ENCODE assay signal across 7 cellular contexts in the genomic region with DNA sequence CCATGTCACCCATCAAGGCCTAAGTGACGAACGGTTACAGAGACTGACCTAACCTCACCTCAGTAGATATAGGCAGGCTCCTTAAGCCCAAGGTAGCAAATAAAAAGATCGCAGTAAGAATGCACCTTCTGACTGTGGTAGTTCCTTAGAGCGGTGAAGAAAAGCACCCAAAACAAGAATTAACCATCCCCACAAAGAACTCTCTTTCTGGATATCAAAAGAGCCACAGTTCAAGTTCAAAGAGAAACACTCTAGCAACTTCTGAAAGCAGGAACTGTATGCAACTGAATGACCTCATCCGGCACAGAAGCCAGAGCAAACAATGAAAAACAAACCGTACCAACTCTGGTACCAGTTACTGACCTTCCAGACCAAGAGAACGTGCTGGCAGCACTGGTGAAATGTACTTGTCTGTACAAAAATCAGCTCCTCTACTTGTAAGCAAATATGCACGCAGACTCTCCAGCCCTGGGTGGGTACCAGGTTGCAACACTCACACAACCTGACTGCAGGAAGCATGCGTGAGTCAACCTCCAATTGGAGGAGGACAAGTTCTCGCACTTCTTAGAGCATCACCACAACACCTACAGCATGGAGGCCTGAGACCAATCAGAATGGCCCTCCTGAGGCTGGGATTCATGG.
A peak's percentile ranks its signal among the peaks of the same experiment; 100 is the strongest.
DNase-seq lines count a peak whose midpoint lies in the region; ATAC-seq lines count a peak whose summit lies in the region.

No MANE protein-coding gene starts in this region.

- peak overlapping the region; percentile 99 for H3K27ac Mint-ChIP-seq in activated naive CD4-positive, alpha-beta T cell treated with anti-CD3 and anti-CD28 coated beads, Interleukin-2, amount 10 ng/mL, durations not matched to agents 7 days and 5 days
- H3K27ac Mint-ChIP-seq in stimulated activated naive B cell treated with anti-CD40 and anti-IgM and Interleukin-4, amounts not matched to agents 10 μg/mL and 1 μg/mL and 100 μg/mL, for 72 hours = peak overlapping the region; percentile 89

- H3K27me3 Mint-ChIP-seq in activated naive CD4-positive, alpha-beta T cell treated with anti-CD3 and anti-CD28 coated beads, Interleukin-2, amount 10 ng/mL, durations not matched to agents 7 days and 5 days = no peaks in the 10 kb centered on the region
- H3K27me3 Mint-ChIP-seq in stimulated activated naive B cell treated with anti-CD40 and anti-IgM and Interleukin-4, amounts not matched to agents 10 μg/mL and 1 μg/mL and 100 μg/mL, for 72 hours = no peaks in the 10 kb centered on the region

- peak; percentile 76 for ATAC-seq in GM19468 (IDR thresholded peaks at IDR 0.05; ENCODE audit: extremely low read depth, unreplicated experiment)
- ATAC-seq in stimulated activated naive B cell treated with anti-CD40 and anti-IgM and Interleukin-4, amounts not matched to agents 10 μg/mL and 1 μg/mL and 100 μg/mL, for 72 hours (replicated peaks) = peak; percentile 84 to 85
- no peak for ATAC-seq in GM21526 (IDR thresholded peaks at IDR 0.05; ENCODE audit: low FRiP score, unreplicated experiment)

- H3K4me3 ChIP-seq in Jurkat, Clone E6-1 (ENCODE audit: low read length) = peak overlapping the region; percentile 28
- no peak overlapping the region for H3K4me3 ChIP-seq in SJCRH30

- no peaks in the 10 kb centered on the region for H3K9me3 ChIP-seq in SJCRH30 (replicated peaks)

- peak overlapping the region; percentile 97 for H3K4me3 Mint-ChIP-seq in activated naive CD4-positive, alpha-beta T cell treated with anti-CD3 and anti-CD28 coated beads, Interleukin-2, amount 10 ng/mL, durations not matched to agents 7 days and 5 days
- peak overlapping the region; percentile 25 to 52 for H3K4me3 Mint-ChIP-seq in stimulated activated naive B cell treated with anti-CD40 and anti-IgM and Interleukin-4, amounts not matched to agents 10 μg/mL and 1 μg/mL and 100 μg/mL, for 72 hours

- H3K27ac ChIP-seq in SJCRH30 = no peak overlapping the region

- DNase-seq in Jurkat, Clone E6-1 (ENCODE audit: low read depth, low spot score) = peak; percentile 82
- peak; percentile 77 for DNase-seq in activated naive CD4-positive, alpha-beta T cell treated with anti-CD3 and anti-CD28 coated beads, Interleukin-2, amount 10 ng/mL, durations not matched to agents 7 days and 5 days
- peak; percentile 84 for DNase-seq in inferior parietal cortex (ENCODE audit: extremely low spot score)
- no peak for DNase-seq in stimulated activated naive B cell treated with anti-CD40 and anti-IgM and Interleukin-4, amounts not matched to agents 10 μg/mL and 1 μg/mL and 100 μg/mL, for 72 hours
- no peak for DNase-seq in SJCRH30

- CTCF ChIA-PET in activated naive CD4-positive, alpha-beta T cell treated with anti-CD3 and anti-CD28 coated beads, Interleukin-2, amount 10 ng/mL, durations not matched to agents 7 days and 5 days (lab: Charles Lee) = interaction anchor here (0.9 to 1.7 kb wide), 3 partner anchors 16 to 46 kb away, joined by 3 to 5 read pairs (median 3); no protein-coding TSS in a partner anchor

- peaks cover 82% of the 10 kb centered on the region for H3K4me1 Mint-ChIP-seq in activated naive CD4-positive, alpha-beta T cell treated with anti-CD3 and anti-CD28 coated beads, Interleukin-2, amount 10 ng/mL, durations not matched to agents 7 days and 5 days
- H3K4me1 Mint-ChIP-seq in stimulated activated naive B cell treated with anti-CD40 and anti-IgM and Interleukin-4, amounts not matched to agents 10 μg/mL and 1 μg/mL and 100 μg/mL, for 72 hours = peaks cover 48 to 74% of the 10 kb centered on the region in 2 donors

- no peaks in the 10 kb centered on the region; the same call in 1 of the 2 replicates for H3K4me1 ChIP-seq in SJCRH30

- H3K9me3 Mint-ChIP-seq in activated naive CD4-positive, alpha-beta T cell treated with anti-CD3 and anti-CD28 coated beads, Interleukin-2, amount 10 ng/mL, durations not matched to agents 7 days and 5 days = peaks cover 1% of the 10 kb centered on the region
- no peaks in the 10 kb centered on the region for H3K9me3 Mint-ChIP-seq in stimulated activated naive B cell treated with anti-CD40 and anti-IgM and Interleukin-4, amounts not matched to agents 10 μg/mL and 1 μg/mL and 100 μg/mL, for 72 hours

- H3K36me3 Mint-ChIP-seq in activated naive CD4-positive, alpha-beta T cell treated with anti-CD3 and anti-CD28 coated beads, Interleukin-2, amount 10 ng/mL, durations not matched to agents 7 days and 5 days = peaks cover 68% of the 10 kb centered on the region
- peaks cover 23 to 44% of the 10 kb centered on the region in 2 donors for H3K36me3 Mint-ChIP-seq in stimulated activated naive B cell treated with anti-CD40 and anti-IgM and Interleukin-4, amounts not matched to agents 10 μg/mL and 1 μg/mL and 100 μg/mL, for 72 hours

- H3K27me3 ChIP-seq in SJCRH30 = no peaks in the 10 kb centered on the region

- H3K36me3 ChIP-seq in SJCRH30 = no peaks in the 10 kb centered on the region

Comparison
In these comparisons a context has a peak if more than half of its experiments do, and no peak if none do; other contexts are left out.
1. DNase-seq: peak in Jurkat, Clone E6-1 (single experiment), activated naive CD4-positive, alpha-beta T cell treated with anti-CD3 and anti-CD28 coated beads, Interleukin-2, amount 10 ng/mL, durations not matched to agents 7 days and 5 days (single experiment) and inferior parietal cortex (single experiment); none in stimulated activated naive B cell treated with anti-CD40 and anti-IgM and Interleukin-4, amounts not matched to agents 10 μg/mL and 1 μg/mL and 100 μg/mL, for 72 hours (single experiment) and SJCRH30 (0 of 2).